25 cellular contexts compared by ENCODE assay signal in the genomic region with DNA sequence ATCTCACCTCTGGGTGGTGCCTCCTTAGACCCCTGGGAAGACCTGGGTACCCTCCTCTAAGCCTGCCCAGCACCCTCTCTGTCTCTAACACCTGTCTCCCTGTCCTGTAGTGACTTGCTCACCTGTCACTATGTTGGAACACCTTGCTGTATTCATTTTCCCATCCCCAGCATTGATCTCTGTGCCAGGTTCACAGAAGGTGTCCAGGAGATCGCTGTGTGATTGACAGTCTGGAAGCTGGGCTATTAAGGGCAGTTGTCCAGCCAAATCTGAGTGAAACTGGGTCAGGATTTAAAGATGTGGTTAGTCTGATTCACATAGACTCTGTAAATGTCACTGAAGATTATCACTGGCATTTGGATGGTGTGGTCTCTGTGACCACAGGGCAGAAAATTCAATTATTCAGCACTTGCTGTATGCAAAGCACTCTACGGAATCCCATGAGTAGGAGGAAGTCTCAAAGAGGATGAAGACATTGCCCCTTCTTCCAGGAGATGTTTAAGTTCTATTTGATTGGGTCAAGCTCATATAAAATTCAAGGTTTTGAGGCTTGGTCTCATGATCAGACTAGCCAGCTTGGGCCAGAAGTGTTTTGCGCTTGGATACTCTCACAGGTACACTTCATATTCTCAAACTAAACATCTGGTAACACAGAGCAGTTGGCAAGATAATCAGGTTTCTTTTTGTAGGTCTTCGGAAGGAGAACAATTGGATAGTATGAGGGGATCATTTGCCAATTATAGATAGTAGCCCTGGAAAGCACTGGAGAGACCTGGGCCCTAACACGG. TPM values are rescaled to one million over a fixed set of nuclear protein-coding genes. Genes with fewer than 3 reads are reported as not detected.
DNase-seq lines count a peak whose midpoint lies in the region; ATAC-seq and TF ChIP-seq lines count a peak whose summit lies in the region.
"Had no signal": no experiment of that assay in that cellular context is flagged by ENCODE, and none has a peak within 500 bp of the region (broad histone marks: within the 10 kb centered on the region; RNA-seq: fewer than 3 reads in every experiment).

No MANE protein-coding gene starts in this region.

- intact Hi-C loops in activated CD4-positive, alpha-beta T cell treated with anti-CD3 and anti-CD28 coated beads, Interleukin-2, amount 10 ng/mL, durations not matched to agents 24 days and 14 days (cut with micrococcal nuclease) = loop anchor here (10.0 kb wide), 1 partner anchor 378 kb away; no protein-coding TSS in a partner anchor

- H3K4me2 ChIP-seq in GM23338 = no peak overlapping the region
- H3K4me2 ChIP-seq: A549, neural progenitor cell had no signal

- H3K4me1 ChIP-seq in GM23338 (ENCODE audit: insufficient read depth) (peaks cover 7% of the 10 kb centered on the region; the same call in 1 of the 2 replicates), neutrophil (ENCODE audit: control insufficient read depth in 1 of 2, insufficient read depth in 1 of 2, low read depth in 1 of 2, low read length in 1 of 2) (peaks cover 55 to 61% of the 10 kb centered on the region in 2 experiments)
- H3K4me1 ChIP-seq: A549, uterus had no signal

- H3K4me3 Mint-ChIP-seq in activated CD4-positive, alpha-beta T cell treated with anti-CD3 and anti-CD28 coated beads, Interleukin-2, amount 10 ng/mL, durations not matched to agents 24 days and 14 days = peak overlapping the region; percentile 3
- no peak overlapping the region for H3K4me3 Mint-ChIP-seq in GM23338
- H3K4me3 Mint-ChIP-seq in activated naive CD8-positive, alpha-beta T cell treated with anti-CD3 and anti-CD28 coated beads, Interleukin-2, amount 50 U/mL, for 24 hours = peak overlapping the region; percentile 34
- H3K4me3 Mint-ChIP-seq: activated CD4-positive, alpha-beta T cell treated with anti-CD3 and anti-CD28 coated beads for 36 hours; neural progenitor cell had no signal

- TF ChIP-seq CTCF in GM23338 (conservative IDR thresholded peaks at IDR 0.05; ENCODE audit: low read depth in 2 of 2) (no peak), neutrophil (IDR thresholded peaks at IDR 0.05) (no peak)

- H4K20me1 ChIP-seq in GM23338 (replicated peaks; ENCODE audit: insufficient read depth) = no peaks in the 10 kb centered on the region

- 0 out of 2 replicates have a peak overlapping the region, but pooled peaks have one; percentile 100 for H2AFZ ChIP-seq in GM23338

- H3K27me3 Mint-ChIP-seq in activated CD4-positive, alpha-beta T cell treated with anti-CD3 and anti-CD28 coated beads, Interleukin-2, amount 10 ng/mL, durations not matched to agents 24 days and 14 days = no peaks in the 10 kb centered on the region
- peaks cover 5% of the 10 kb centered on the region for H3K27me3 Mint-ChIP-seq in GM23338 (ENCODE audit: insufficient read depth, low read depth, poor library complexity)
- H3K27me3 Mint-ChIP-seq in activated naive CD8-positive, alpha-beta T cell treated with anti-CD3 and anti-CD28 coated beads, Interleukin-2, amount 50 U/mL, for 24 hours = no peaks in the 10 kb centered on the region
- H3K27me3 Mint-ChIP-seq: activated CD4-positive, alpha-beta T cell treated with anti-CD3 and anti-CD28 coated beads for 36 hours had no signal

- no peaks in the 10 kb centered on the region for H3K36me3 Mint-ChIP-seq in activated CD4-positive, alpha-beta T cell treated with anti-CD3 and anti-CD28 coated beads, Interleukin-2, amount 10 ng/mL, durations not matched to agents 24 days and 14 days (ENCODE audit: low read depth)
- H3K36me3 Mint-ChIP-seq in GM23338 (ENCODE audit: low read depth) = no peaks in the 10 kb centered on the region
- no peaks in the 10 kb centered on the region for H3K36me3 Mint-ChIP-seq in activated naive CD8-positive, alpha-beta T cell treated with anti-CD3 and anti-CD28 coated beads, Interleukin-2, amount 50 U/mL, for 24 hours (ENCODE audit: low read depth)
- H3K36me3 Mint-ChIP-seq: neural progenitor cell had no signal

- ATAC-seq in GM23338 (no peak), GM18907 (IDR thresholded peaks at IDR 0.05; ENCODE audit: unreplicated experiment) (no peak), HG02870 (IDR thresholded peaks at IDR 0.05; ENCODE audit: unreplicated experiment) (no peak)
- peak; percentile 7 for ATAC-seq in activated naive CD8-positive, alpha-beta T cell treated with anti-CD3 and anti-CD28 coated beads, Interleukin-2, amount 50 U/mL, for 24 hours
- ATAC-seq: A549; activated CD4-positive, alpha-beta T cell treated with anti-CD3 and anti-CD28 coated beads for 36 hours; heart right ventricle; left lobe of liver; Right ventricle myocardium inferior had no signal

- H3K79me2 ChIP-seq in GM23338 (replicated peaks; ENCODE audit: insufficient read depth) = no peaks in the 10 kb centered on the region

- DNase-seq in activated CD4-positive, alpha-beta T cell treated with anti-CD3 and anti-CD28 coated beads, Interleukin-2, amount 10 ng/mL, durations not matched to agents 24 days and 14 days = no peak
- no peak for DNase-seq in activated CD4-positive, alpha-beta T cell treated with anti-CD3 and anti-CD28 coated beads, Interleukin-2, amount 50 U/mL, for 1 hour
- no peak for DNase-seq in GM23338 (ENCODE audit: low spot score)
- DNase-seq in activated naive CD8-positive, alpha-beta T cell treated with anti-CD3 and anti-CD28 coated beads, Interleukin-2, amount 50 U/mL, for 24 hours = no peak
- no peak for DNase-seq in NK-92 (lab: John Stamatoyannopoulos, UW; ENCODE audit: unreplicated experiment)
- DNase-seq: activated CD4-positive, alpha-beta T cell treated with anti-CD3 and anti-CD28 coated beads for 36 hours; activated T-cell treated with anti-CD3 and anti-CD28 coated beads, Interleukin-2, amount 50 U/mL, for 1 hour; brain microvascular endothelial cell; dermis blood vessel endothelial cell; GDM1; heart right ventricle; midbrain; NCI-H1092 treated with DMSO at 0.1 percent for 48 hours; NCI-H2081 treated with DMSO at 0.1 percent for 48 hours; NCI-H510A; stimulated activated CD4-positive, alpha-beta T cell treated with anti-CD3 and anti-CD28 coated beads, Interleukin-4, amount 100 ng/mL, for 4 hours; SW 1271; uterus had no signal

- H3K27ac Mint-ChIP-seq in activated CD4-positive, alpha-beta T cell treated with anti-CD3 and anti-CD28 coated beads, Interleukin-2, amount 10 ng/mL, durations not matched to agents 24 days and 14 days = peak overlapping the region; percentile 12
- H3K27ac Mint-ChIP-seq in GM23338 = no peak overlapping the region
- H3K27ac Mint-ChIP-seq in activated naive CD8-positive, alpha-beta T cell treated with anti-CD3 and anti-CD28 coated beads, Interleukin-2, amount 50 U/mL, for 24 hours = peak overlapping the region; percentile 87
- H3K27ac Mint-ChIP-seq: neural progenitor cell had no signal

- H3F3A ChIP-seq in GM23338 (replicated peaks; ENCODE audit: low read depth) = no peaks in the 10 kb centered on the region

- H3K27me3 ChIP-seq in GM23338 (ENCODE audit: insufficient read depth) = no peaks in the 10 kb centered on the region
- H3K27me3 ChIP-seq in neutrophil = no peaks in the 10 kb centered on the region
- H3K27me3 ChIP-seq: brain microvascular endothelial cell, neural progenitor cell, uterus had no signal

- H3K9me2 ChIP-seq in GM23338 (ENCODE audit: insufficient read depth) = no peaks in the 10 kb centered on the region

- no peaks in the 10 kb centered on the region; the same call in 1 of the 2 replicates for H3K36me3 ChIP-seq in GM23338 (ENCODE audit: insufficient read depth)
- no peaks in the 10 kb centered on the region for H3K36me3 ChIP-seq in neutrophil
- H3K36me3 ChIP-seq: brain microvascular endothelial cell, heart right ventricle, neural progenitor cell, uterus had no signal

- H3K27ac ChIP-seq in GM23338 (ENCODE audit: low read depth) (no peak overlapping the region), neutrophil (peak overlapping the region; percentile 9)
- H3K27ac ChIP-seq: A549, brain microvascular endothelial cell, heart right ventricle, neural progenitor cell, uterus had no signal

- no peaks in the 10 kb centered on the region for H3K9me3 ChIP-seq in neutrophil
- H3K9me3 ChIP-seq: A549, heart right ventricle, uterus had no signal

- peaks cover 69% of the 10 kb centered on the region for H3K4me1 Mint-ChIP-seq in activated CD4-positive, alpha-beta T cell treated with anti-CD3 and anti-CD28 coated beads, Interleukin-2, amount 10 ng/mL, durations not matched to agents 24 days and 14 days
- H3K4me1 Mint-ChIP-seq in GM23338 = peaks cover 29% of the 10 kb centered on the region
- H3K4me1 Mint-ChIP-seq in activated naive CD8-positive, alpha-beta T cell treated with anti-CD3 and anti-CD28 coated beads, Interleukin-2, amount 50 U/mL, for 24 hours = peaks cover 98% of the 10 kb centered on the region

- H3K4me3 ChIP-seq in GM23338 = no peak overlapping the region
- no peak overlapping the region for H3K4me3 ChIP-seq in neutrophil (ENCODE audit: low read depth in 1 of 2, low read length in 1 of 2)
- H3K4me3 ChIP-seq: A549, heart right ventricle, neural progenitor cell, uterus had no signal

- no peaks in the 10 kb centered on the region for H3K9me3 Mint-ChIP-seq in activated CD4-positive, alpha-beta T cell treated with anti-CD3 and anti-CD28 coated beads, Interleukin-2, amount 10 ng/mL, durations not matched to agents 24 days and 14 days
- H3K9me3 Mint-ChIP-seq in GM23338 = no peaks in the 10 kb centered on the region
- H3K9me3 Mint-ChIP-seq in activated naive CD8-positive, alpha-beta T cell treated with anti-CD3 and anti-CD28 coated beads, Interleukin-2, amount 50 U/mL, for 24 hours = no peaks in the 10 kb centered on the region
- H3K9me3 Mint-ChIP-seq: neural progenitor cell had no signal

TF ChIP-seq in GM23338, 12 proteins besides CTCF, POLR2A, EP300 and RAD21 (continues in another document):
- no peak for TF ChIP-seq POLR2AphosphoS5 (IDR thresholded peaks at IDR 0.05; ENCODE audit: low read depth)

RNA-seq across cellular contexts. Expression of a gene that starts 57.8 kb away (rescaled TPM):
- 183 and 187 TPM in 2 replicates for total RNA-seq in activated CD4-positive, alpha-beta T cell treated with anti-CD3 and anti-CD28 coated beads, Interleukin-2, amount 10 ng/mL, durations not matched to agents 24 days and 14 days
- 0.43 TPM in 1 of 2 replicates, not detected in the other for total RNA-seq in GM23338 (2014; rRNA removed; shearing (Covaris generic))
- polyA plus RNA-seq in GM23338 (2016; fragmentation: Nextera tagmentation; extraction: Ambion mirVana) = not detected in 2 replicates
- total RNA-seq: dermis blood vessel endothelial cell had no signal
- polyA plus RNA-seq: A549 had no signal

Comparison
In these comparisons a context has a peak if more than half of its experiments do, and no peak if none do; other contexts are left out.
1. RNA of a gene that starts 57.8 kb away (total RNA-seq): 183 to 187 TPM in activated CD4-positive, alpha-beta T cell treated with anti-CD3 and anti-CD28 coated beads, Interleukin-2, amount 10 ng/mL, durations not matched to agents 24 days and 14 days; 0.43 TPM in GM23338; every median in the first group is over 100 times any median in the second.